In the genomic region with DNA sequence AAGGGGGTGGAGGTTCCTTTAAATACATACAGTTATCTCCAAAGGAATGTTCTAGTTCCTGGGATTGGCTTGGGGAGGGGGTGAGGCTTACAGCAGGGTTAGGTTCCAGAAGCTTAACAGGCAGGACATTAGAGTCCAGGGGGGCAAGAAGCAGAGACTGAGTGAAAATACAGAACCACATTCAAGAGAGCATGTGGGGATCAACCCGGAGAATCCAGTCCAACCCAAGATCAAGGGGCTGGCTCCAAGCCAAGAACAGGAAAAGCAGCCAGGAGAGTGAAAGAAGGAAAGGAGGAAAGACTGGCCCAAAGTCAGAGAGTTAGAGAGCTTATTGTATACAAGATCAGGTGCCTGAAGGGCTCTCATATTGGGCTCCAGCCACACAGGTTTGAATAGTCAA, we compare ENCODE assay signal across 1 cellular context.
TF ChIP-seq lines count a peak whose summit lies in the region.

No MANE protein-coding gene starts in this region.

TF ChIP-seq in endothelial cell of umbilical vein, 7 proteins besides CTCF, POLR2A, EP300 and RAD21 (continued from another document):
- TF ChIP-seq JUN (IDR thresholded peaks at IDR 0.05; ENCODE audit: borderline replicate concordance, insufficient read depth, insufficient read length, low read depth): no peak
